11 cellular contexts compared by ENCODE assay signal in genomic region chr2:165778653-165779451, GRCh38. TPM values are rescaled to one million over a fixed set of nuclear protein-coding genes. Genes with fewer than 3 reads are reported as not detected.
DNase-seq lines count a peak whose midpoint lies in the region; FAIRE-seq and TF ChIP-seq lines count a peak whose summit lies in the region.
"Had no signal": no experiment of that assay in that cellular context is flagged by ENCODE, and none has a peak within 500 bp of the region (broad histone marks: within the 10 kb centered on the region; RNA-seq: fewer than 3 reads in every experiment).

No MANE protein-coding gene starts in this region.

- no peak for TF ChIP-seq POLR2A in H1 (IDR thresholded peaks at IDR 0.05; ENCODE audit: control extremely low read depth in 1 of 2, low read depth in 2 of 2, low read length in 2 of 2)

- CTCF ChIA-PET in H1 (lab: Charles Lee; ENCODE audit: partially characterized antibody) (interaction anchor here (0.7 to 5.9 kb wide), 38 partner anchors 8 to 763 kb away, joined by 3 to 37 read pairs (median 4); partner anchors contain the start of genes GALNT3 and SCN2A), RWPE1 (lab: Yijun Ruan, JAX) (interaction anchor here (0.6 kb wide), 1 partner anchor 12 kb away, joined by 4 read pairs; no protein-coding TSS in a partner anchor)

- H2BK5ac ChIP-seq in H1 (ENCODE audit: low read depth, low read length), result peak overlapping the region; percentile 46; the same call in 1 of the 2 replicates

- 88% methylated on average over 4 of the region's 4 CpGs; no CpG with 5 or more reads in 1 of the 2 experiments for WGBS in H1 (ENCODE audit: extremely low coverage in 1 of 2, insufficient coverage in 1 of 2, insufficient read length in 1 of 2, insufficient replicate concordance in 2 of 2, low coverage in 1 of 2, low lambda C conversion rate in 2 of 2, missing lambda C conversion rate in 1 of 2), 2 experiments
- 44 to 79% (median 49%) methylated on average over 4 of the region's 4 CpGs for WGBS in small intestine, 3 donors

- peak; percentile 84 to 87 for TF ChIP-seq RAD21 in H1 (IDR thresholded peaks at IDR 0.05 in 1 of 2, conservative IDR thresholded peaks at IDR 0.05 in 1 of 2; ENCODE audit: low read depth in 2 of 2, low read length in 2 of 2)

- no peak overlapping the region for H2BK20ac ChIP-seq in H1 (ENCODE audit: low read length)

- no peak overlapping the region for H3K14ac ChIP-seq in H1 (ENCODE audit: insufficient read length)

- no peaks in the 10 kb centered on the region for H3K79me1 ChIP-seq in H1 (ENCODE audit: low read depth, low read length)

- H4K5ac ChIP-seq in H1 (ENCODE audit: insufficient read length, low read depth, low read length), result peak overlapping the region; percentile 2

- no peaks in the 10 kb centered on the region for H3K23me2 ChIP-seq in H1 (ENCODE audit: low read depth, low read length)

- FAIRE-seq in H1 (lab: Jason Lieb, UNC) (peak; percentile 70), small intestine (lab: Jason Lieb, UNC) (no peak)

- H3K9me3 ChIP-seq in Loucy (ENCODE audit: insufficient read depth, low read depth, low read length) (0 out of 2 replicates have a peak, but pooled peaks cover 3% of the 10 kb centered on the region), H1 (ENCODE audit: insufficient read depth in 2 of 2, low read depth in 1 of 2, low read length in 1 of 2) (peaks cover 5 to 6% of the 10 kb centered on the region in 2 experiments; a peak in 2 of 4 replicates), small intestine (ENCODE audit: control insufficient read depth, low read depth) (no peaks in the 10 kb centered on the region)

- H2BK12ac ChIP-seq in H1 (ENCODE audit: low read depth, low read length), result no peak overlapping the region

- H3K27ac ChIP-seq in H1 (ENCODE audit: low read depth, low read length), result no peak overlapping the region
- no peak overlapping the region for H3K27ac ChIP-seq in small intestine (ENCODE audit: low read depth in 1 of 2, low read length in 1 of 2)
- no peak overlapping the region for H3K27ac ChIP-seq in RWPE1
- H3K27ac ChIP-seq: SJCRH30 had no signal

- no peaks in the 10 kb centered on the region for H3F3A ChIP-seq in Loucy (ENCODE audit: low read depth)

- no peak overlapping the region for H4K91ac ChIP-seq in H1 (replicated peaks; ENCODE audit: insufficient read length, low read length)

- H3K18ac ChIP-seq in H1 (ENCODE audit: extremely low read depth, low read length), result no peak overlapping the region

- H3K36me3 ChIP-seq in Loucy (ENCODE audit: insufficient read depth, low read length) (peaks cover 3% of the 10 kb centered on the region; the same call in 1 of the 2 replicates), H1 (ENCODE audit: control insufficient read depth in 2 of 4, insufficient read depth in 4 of 4, low read length in 3 of 4) (peaks cover 0 to 34% (median 8%) of the 10 kb centered on the region in 4 experiments; a peak in 3 of 8 replicates), small intestine (ENCODE audit: control insufficient read depth in 2 of 2, insufficient read depth in 2 of 2, low read length in 2 of 2) (peaks cover 0 to 3% of the 10 kb centered on the region in 2 donors)
- H3K36me3 ChIP-seq: SJCRH30 had no signal

- H3K23ac ChIP-seq in H1 (ENCODE audit: insufficient read length), result no peak overlapping the region

- no peak overlapping the region for H2AFZ ChIP-seq in Loucy (ENCODE audit: low read length)
- H2AFZ ChIP-seq in H1 (ENCODE audit: low read length), result no peak overlapping the region

- peaks cover 54% of the 10 kb centered on the region for H3K79me2 ChIP-seq in Loucy (ENCODE audit: insufficient read depth, low read length)
- H3K79me2 ChIP-seq in H1 (ENCODE audit: control insufficient read depth in 1 of 2, insufficient read depth in 2 of 2, low read length in 2 of 2), result peaks cover 0 to 99% of the 10 kb centered on the region in 2 experiments; a peak in 3 of 4 replicates

- POLR2A ChIA-PET in H1 (lab: Charles Lee; ENCODE audit: partially characterized antibody) (interaction anchor here (0.8 to 2.4 kb wide), 4 partner anchors 9 to 79 kb away, joined by 3 to 12 read pairs (median 6); partner anchors contain the start of gene GALNT3), RWPE1 (lab: Yijun Ruan, JAX; ENCODE audit: low non-redundant PET) (no interaction called here)

- no peaks in the 10 kb centered on the region for H3K9me2 ChIP-seq in Loucy (replicated peaks; ENCODE audit: low read depth, low read length)

- H3K4ac ChIP-seq in H1 (replicated peaks; ENCODE audit: insufficient read length, low read depth, low read length), result no peak overlapping the region

- no peak for TF ChIP-seq EP300 in H1 (IDR thresholded peaks at IDR 0.05; ENCODE audit: borderline replicate concordance in 1 of 2, low read depth in 2 of 2, low read length in 2 of 2)

- H2BK120ac ChIP-seq in H1 (replicated peaks; ENCODE audit: low read depth, low read length), result no peak overlapping the region

- no peak overlapping the region for H4K8ac ChIP-seq in H1 (ENCODE audit: extremely low read depth, insufficient read depth, low read length)

- DNase-seq in activated CD4-positive, alpha-beta T cell treated with anti-CD3 and anti-CD28 coated beads for 48 hours, result peak; percentile 6
- no peak for DNase-seq in activated CD4-positive, alpha-beta T cell treated with anti-CD3 and anti-CD28 coated beads, Interleukin-2, amount 50 U/mL, for 4 hours
- no peak for DNase-seq in H1 (ENCODE audit: low read depth in 1 of 2, low spot score in 2 of 2)
- peak; percentile 52 for DNase-seq in small intestine
- no peak for DNase-seq in activated effector memory CD4-positive, alpha-beta T cell treated with anti-CD3 and anti-CD28 coated beads, Interleukin-2, amount 50 U/mL, for 16 hours
- DNase-seq in NCI-H2107 (lab: John Stamatoyannopoulos, UW), result no peak
- DNase-seq in RWPE1 (ENCODE audit: low spot score), result no peak
- DNase-seq: activated naive CD8-positive, alpha-beta T cell treated with anti-CD3 and anti-CD28 coated beads, Interleukin-2, amount 10 ng/mL, durations not matched to agents 7 days and 5 days; DMS153 had no signal

- H3K4me3 ChIP-seq in Loucy (ENCODE audit: low read length, poor library complexity, severe bottlenecking), result no peak overlapping the region
- no peak overlapping the region for H3K4me3 ChIP-seq in H1 (ENCODE audit: extremely low read depth in 1 of 4, insufficient read depth in 2 of 4, low read depth in 3 of 4, low read length in 4 of 4)
- H3K4me3 ChIP-seq in small intestine (ENCODE audit: low read depth in 1 of 2, low read length in 2 of 2), result no peak overlapping the region
- H3K4me3 ChIP-seq: SJCRH30 had no signal

- no peak overlapping the region for H2AK5ac ChIP-seq in H1 (ENCODE audit: low read depth, low read length)

- TF ChIP-seq CTCF in Loucy (conservative IDR thresholded peaks at IDR 0.05; ENCODE audit: low read length) (peak; percentile 57), H1 (IDR thresholded peaks at IDR 0.05; ENCODE audit: control extremely low read depth in 1 of 3, insufficient read depth in 1 of 3, low read depth in 1 of 3, low read length in 3 of 3) (peak; percentile 18 to 72 (median 68)), RWPE1 (conservative IDR thresholded peaks at IDR 0.05; ENCODE audit: low read depth) (no peak)

- H3K9ac ChIP-seq in Loucy (ENCODE audit: low read depth, low read length, poor library complexity, severe bottlenecking), result no peak overlapping the region
- H3K9ac ChIP-seq in H1 (replicated peaks in 1 of 4; ENCODE audit: extremely low read depth in 1 of 4, low read depth in 3 of 4, low read length in 3 of 4), result no peak overlapping the region

- H3K4me1 ChIP-seq in Loucy (ENCODE audit: insufficient read depth, low read length, poor library complexity, severe bottlenecking), result peaks cover 17% of the 10 kb centered on the region
- H3K4me1 ChIP-seq in H1 (replicated peaks in 1 of 4; ENCODE audit: control insufficient read depth in 3 of 4, insufficient read depth in 4 of 4, low read length in 3 of 4), result peaks cover 0 to 6% (median 5%) of the 10 kb centered on the region in 4 experiments; a peak in 5 of 7 replicates
- peaks cover 5 to 6% of the 10 kb centered on the region in 2 donors for H3K4me1 ChIP-seq in small intestine (ENCODE audit: control insufficient read depth in 2 of 2, insufficient read depth in 1 of 2, low read depth in 1 of 2, low read length in 1 of 2)
- H3K4me1 ChIP-seq: SJCRH30 had no signal

- H4K20me1 ChIP-seq in Loucy (ENCODE audit: insufficient read depth, low read length, poor library complexity, severe bottlenecking) (no peaks in the 10 kb centered on the region), H1 (replicated peaks in 1 of 2; ENCODE audit: control insufficient read depth in 1 of 2, insufficient read depth in 2 of 2, low read length in 2 of 2) (no peaks in the 10 kb centered on the region)

- H2BK15ac ChIP-seq in H1 (ENCODE audit: low read length), result no peak overlapping the region

- H3K27me3 ChIP-seq in Loucy (ENCODE audit: insufficient read depth, low read length, poor library complexity, severe bottlenecking) (no peaks in the 10 kb centered on the region), H1 (replicated peaks in 1 of 4; ENCODE audit: control insufficient read depth in 3 of 4, extremely low read depth in 1 of 4, insufficient read depth in 3 of 4, low read length in 3 of 4) (no peaks in the 10 kb centered on the region), small intestine (ENCODE audit: control insufficient read depth in 2 of 2, insufficient read depth in 2 of 2, low read length in 2 of 2) (no peaks in the 10 kb centered on the region)
- H3K27me3 ChIP-seq: SJCRH30 had no signal

- H3K4me2 ChIP-seq in Loucy (ENCODE audit: low read depth, low read length, poor library complexity, severe bottlenecking) (no peak overlapping the region), H1 (ENCODE audit: insufficient read depth in 1 of 2, low read depth in 2 of 2, low read length in 2 of 2) (no peak overlapping the region)

- no peak overlapping the region for H3K56ac ChIP-seq in H1 (replicated peaks; ENCODE audit: insufficient read length, low read depth, low read length)

TF ChIP-seq in H1, 55 proteins besides CTCF, POLR2A, EP300 and RAD21 (continues in another document):
- TF ChIP-seq JUND (IDR thresholded peaks at IDR 0.05; ENCODE audit: low read length) (no peak), SAP30 (IDR thresholded peaks at IDR 0.05; ENCODE audit: insufficient read depth, insufficient replicate concordance, low read length) (no peak), GTF2F1 (IDR thresholded peaks at IDR 0.05; ENCODE audit: borderline replicate concordance, low read depth, low read length) (no peak), SP2 (IDR thresholded peaks at IDR 0.05; ENCODE audit: low read length) (no peak)

RNA-seq across cellular contexts. Expression of gene GALNT3, which starts 15.2 kb away (rescaled TPM):
- 22.6 and 23.6 TPM in 2 replicates for total RNA-seq in H1 (2021; fragmentation: NEBNext Ultra II Directional; extraction: Animal tissue kit (Norgen Biotek cat#: 25700))
- 1.8 and 3.4 TPM in 2 replicates for polyA plus RNA-seq in H1 (2011; rRNA removed)
- 4.6 TPM for polyA plus RNA-seq in H1 (2011; cell fraction: cytosol; rRNA removed)
- polyA plus RNA-seq in H1 (2011; cell fraction: nucleus; rRNA removed), result 3.8 TPM
- 6.7 to 15.7 TPM (median 8.2 TPM) in 4 replicates for polyA plus RNA-seq in H1 (2012, experiment 1 of 2)
- 2.4 TPM for polyA plus RNA-seq in H1 (2012, experiment 2 of 2)
- polyA plus RNA-seq in H1 (2013, experiment 1 of 2), result 18.2 TPM
- polyA plus RNA-seq in H1 (2013, experiment 2 of 2), result 19.7 TPM
- polyA minus RNA-seq in H1 (2011; rRNA and poly(A)+ RNA removed), result 15.8 and 18.0 TPM in 2 replicates
- 27.1 TPM for polyA minus RNA-seq in H1 (2011; cell fraction: cytosol; rRNA and poly(A)+ RNA removed)
- 48.4 TPM for polyA minus RNA-seq in H1 (2011; cell fraction: nucleus; rRNA and poly(A)+ RNA removed)
- polyA plus RNA-seq in small intestine, result 10 to 100 TPM; 21.6 to 39.0 (median 37.8) TPM
- total RNA-seq: SJCRH30 had no signal

Comparison
In these comparisons a context has a peak if more than half of its experiments do, and no peak if none do; other contexts are left out.
1. DNase-seq: peak in activated CD4-positive, alpha-beta T cell treated with anti-CD3 and anti-CD28 coated beads for 48 hours (single experiment) and small intestine (single experiment); none in activated CD4-positive, alpha-beta T cell treated with anti-CD3 and anti-CD28 coated beads, Interleukin-2, amount 50 U/mL, for 4 hours (0 of 2), H1 (0 of 2), activated effector memory CD4-positive, alpha-beta T cell treated with anti-CD3 and anti-CD28 coated beads, Interleukin-2, amount 50 U/mL, for 16 hours (single experiment), NCI-H2107 (single experiment) and RWPE1 (single experiment).